In the genomic region with DNA sequence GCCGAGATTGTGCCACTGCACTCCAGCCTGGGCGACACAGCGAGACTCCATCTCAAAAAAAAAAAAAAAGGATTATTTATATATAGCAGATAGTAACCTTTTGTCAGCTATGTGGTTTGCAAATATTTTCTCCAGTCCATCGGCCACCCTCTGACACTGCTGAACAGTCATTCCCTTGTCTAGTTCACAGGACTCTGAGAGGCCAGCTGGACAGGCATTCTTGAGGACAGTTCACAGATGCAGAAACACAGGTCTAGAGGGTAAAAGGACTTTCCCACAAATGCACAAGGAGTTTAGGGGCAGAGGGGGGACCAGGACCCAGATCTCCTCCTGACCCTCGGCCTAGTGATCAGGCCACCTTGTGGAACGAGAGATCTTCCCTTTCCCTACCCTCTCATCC, we compare ENCODE assay signal across 19 cellular contexts. TPM values are rescaled to one million over a fixed set of nuclear protein-coding genes. Genes with fewer than 3 reads are reported as not detected.
DNase-seq lines count a peak whose midpoint lies in the region; ATAC-seq and TF ChIP-seq lines count a peak whose summit lies in the region.
"Had no signal": no experiment of that assay in that cellular context is flagged by ENCODE, and none has a peak within 500 bp of the region (broad histone marks: within the 10 kb centered on the region; RNA-seq: fewer than 3 reads in every experiment).

No MANE protein-coding gene starts in this region.

- no peak overlapping the region for H3K4me3 ChIP-seq in SK-N-SH (ENCODE audit: low read depth in 2 of 2, low read length in 1 of 2)
- H3K4me3 ChIP-seq: A549, BLaER1 had no signal

- H3K9me3 ChIP-seq in SK-N-SH: no peaks in the 10 kb centered on the region
- H3K9me3 ChIP-seq: A549, BLaER1 had no signal

- CTCF ChIA-PET in activated CD8-positive, alpha-beta memory T cell treated with anti-CD3 and anti-CD28 coated beads, Interleukin-2, amount 10 ng/mL, durations not matched to agents 7 days and 5 days (lab: Charles Lee): no interaction called here
- CTCF ChIA-PET in SK-N-SH (lab: Yijun Ruan, JAX): no interaction called here

- TF ChIP-seq CTCF in SK-N-SH (IDR thresholded peaks at IDR 0.05): no peak

- H4K20me1 ChIP-seq in SK-N-SH (ENCODE audit: insufficient read depth): no peaks in the 10 kb centered on the region
- H4K20me1 ChIP-seq: BLaER1 had no signal

- H3F3A ChIP-seq in SK-N-SH (replicated peaks; ENCODE audit: insufficient read depth): peaks cover 2% of the 10 kb centered on the region

- peaks cover 7% of the 10 kb centered on the region for H3K27me3 Mint-ChIP-seq in activated CD8-positive, alpha-beta memory T cell treated with anti-CD3 and anti-CD28 coated beads, Interleukin-2, amount 10 ng/mL, durations not matched to agents 7 days and 5 days

- no peaks in the 10 kb centered on the region for H3K9me2 ChIP-seq in SK-N-SH

- H2AFZ ChIP-seq in SK-N-SH (ENCODE audit: low read depth): no peak overlapping the region

- 84% methylated on average over 6 of the region's 6 CpGs for WGBS in SK-N-SH (ENCODE audit: low lambda C conversion rate)

- no peaks in the 10 kb centered on the region for H3K36me3 Mint-ChIP-seq in activated CD8-positive, alpha-beta memory T cell treated with anti-CD3 and anti-CD28 coated beads, Interleukin-2, amount 10 ng/mL, durations not matched to agents 7 days and 5 days
- H3K36me3 Mint-ChIP-seq: CD4-positive, alpha-beta memory T cell; IgD-negative memory B cell had no signal

- no peak for TF ChIP-seq EP300 in SK-N-SH (IDR thresholded peaks at IDR 0.05; ENCODE audit: borderline replicate concordance in 1 of 2, low read depth in 1 of 2, low read length in 1 of 2)

- TF ChIP-seq RAD21 in SK-N-SH (IDR thresholded peaks at IDR 0.05; ENCODE audit: low read length): no peak

- no peaks in the 10 kb centered on the region for H3K4me1 Mint-ChIP-seq in activated CD8-positive, alpha-beta memory T cell treated with anti-CD3 and anti-CD28 coated beads, Interleukin-2, amount 10 ng/mL, durations not matched to agents 7 days and 5 days
- H3K4me1 Mint-ChIP-seq: CD4-positive, alpha-beta memory T cell had no signal

- no peak overlapping the region for H3K27ac Mint-ChIP-seq in activated CD8-positive, alpha-beta memory T cell treated with anti-CD3 and anti-CD28 coated beads, Interleukin-2, amount 10 ng/mL, durations not matched to agents 7 days and 5 days
- H3K27ac Mint-ChIP-seq: CD4-positive, alpha-beta memory T cell; HFFc6 had no signal

- H3K27me3 ChIP-seq in SK-N-SH (ENCODE audit: insufficient read depth): no peaks in the 10 kb centered on the region
- H3K27me3 ChIP-seq: BLaER1 had no signal

- no peak for ATAC-seq in left lobe of liver
- no peak for ATAC-seq in activated CD8-positive, alpha-beta memory T cell treated with anti-CD3 and anti-CD28 coated beads, Interleukin-2, amount 10 ng/mL, durations not matched to agents 7 days and 5 days
- ATAC-seq: A549 had no signal

- POLR2A ChIA-PET in SK-N-SH (lab: Yijun Ruan, JAX): no interaction called here

- H3K9ac ChIP-seq in SK-N-SH: no peak overlapping the region
- H3K9ac ChIP-seq: BLaER1 had no signal

- H3K9me3 Mint-ChIP-seq in activated CD8-positive, alpha-beta memory T cell treated with anti-CD3 and anti-CD28 coated beads, Interleukin-2, amount 10 ng/mL, durations not matched to agents 7 days and 5 days (ENCODE audit: low read depth): no peaks in the 10 kb centered on the region
- H3K9me3 Mint-ChIP-seq: CD4-positive, alpha-beta memory T cell; HFFc6 had no signal

- no peak overlapping the region for H3K4me3 Mint-ChIP-seq in activated CD8-positive, alpha-beta memory T cell treated with anti-CD3 and anti-CD28 coated beads, Interleukin-2, amount 10 ng/mL, durations not matched to agents 7 days and 5 days
- H3K4me3 Mint-ChIP-seq: CD4-positive, alpha-beta memory T cell; HFFc6; IgD-negative memory B cell had no signal

- no peaks in the 10 kb centered on the region for H3K79me2 ChIP-seq in SK-N-SH (ENCODE audit: insufficient read depth)

- H3K27ac ChIP-seq in SK-N-SH (ENCODE audit: low read depth in 2 of 2, low read length in 1 of 2): no peak overlapping the region
- H3K27ac ChIP-seq: A549, BLaER1 had no signal

- DNase-seq in COLO829 (ENCODE audit: low spot score) (peak; percentile 17), M059J (ENCODE audit: low read depth) (peak; percentile 30), glomerular visceral epithelial cell (ENCODE audit: extremely low spot score) (peak; percentile 15), pons (ENCODE audit: low spot score) (peak; percentile 49), left lobe of liver (ENCODE audit: low spot score) (no peak), SK-N-SH (no peak), HuH-7 (ENCODE audit: low spot score) (no peak)
- DNase-seq in activated CD8-positive, alpha-beta memory T cell treated with anti-CD3 and anti-CD28 coated beads, Interleukin-2, amount 10 ng/mL, durations not matched to agents 7 days and 5 days: no peak
- DNase-seq: CD4-positive, alpha-beta memory T cell; DMS53; HFFc6; NCI-H1105 treated with DMSO at 0.1 percent for 48 hours; NCI-H1694; Right ventricle myocardium superior had no signal

- no peak overlapping the region for H3K4me2 ChIP-seq in SK-N-SH
- H3K4me2 ChIP-seq: A549, BLaER1 had no signal

- H3K36me3 ChIP-seq in SK-N-SH (replicated peaks in 1 of 2; ENCODE audit: control insufficient read depth in 1 of 2, insufficient read depth in 2 of 2, low read length in 1 of 2): no peaks in the 10 kb centered on the region
- H3K36me3 ChIP-seq: BLaER1 had no signal

- H3K4me1 ChIP-seq in SK-N-SH (ENCODE audit: control insufficient read depth in 1 of 2, insufficient read depth in 2 of 2, low read depth in 1 of 2, low read length in 1 of 2): no peaks in the 10 kb centered on the region; a peak in 1 of 4 replicates

TF ChIP-seq in SK-N-SH, 30 proteins besides CTCF, POLR2A, EP300 and RAD21:
- TF ChIP-seq SMC3 (IDR thresholded peaks at IDR 0.05; ENCODE audit: low read depth, low read length) (no peak), TEAD4 (IDR thresholded peaks at IDR 0.05; ENCODE audit: borderline replicate concordance, insufficient read depth) (no peak), MXI1 (IDR thresholded peaks at IDR 0.05; ENCODE audit: low read depth, low read length) (no peak), RCOR1 (IDR thresholded peaks at IDR 0.05; ENCODE audit: low read length) (no peak)

RNA-seq across cellular contexts. Expression of a gene that starts 7.5 kb away (rescaled TPM):
- 0.74 and 1.3 TPM in 2 replicates for total RNA-seq in M059J (2014; rRNA removed; shearing (Covaris generic))
- 0.65 TPM for total RNA-seq in left lobe of liver
- not detected for total RNA-seq in activated CD8-positive, alpha-beta memory T cell treated with anti-CD3 and anti-CD28 coated beads, Interleukin-2, amount 10 ng/mL, durations not matched to agents 7 days and 5 days
- polyA plus RNA-seq in SK-N-SH (2012; rRNA removed): 0.05 and 0.11 TPM in 2 replicates
- 0.09 and 0.24 TPM in 2 replicates for polyA plus RNA-seq in SK-N-SH (2012; cell fraction: cytosol; rRNA removed)
- polyA plus RNA-seq in SK-N-SH (2012; cell fraction: nucleus; rRNA removed): 0.02 and 0.06 TPM in 2 replicates
- total RNA-seq: CD4-positive, alpha-beta memory T cell; HT-29; OCI-LY7 had no signal
- polyA plus RNA-seq: CD4-positive, alpha-beta memory T cell had no signal

RNA-seq across cellular contexts. Expression of a gene that starts 29.9 kb away (rescaled TPM):
- 1.5 and 4.0 TPM in 2 replicates for total RNA-seq in M059J (2014; rRNA removed; shearing (Covaris generic))
- total RNA-seq in left lobe of liver: 7.2 TPM
- under 1 TPM; 0.05 to 0.09 TPM for total RNA-seq in activated CD8-positive, alpha-beta memory T cell treated with anti-CD3 and anti-CD28 coated beads, Interleukin-2, amount 10 ng/mL, durations not matched to agents 7 days and 5 days
- 1.5 TPM in 2 replicates for polyA plus RNA-seq in SK-N-SH (2012; rRNA removed)
- polyA plus RNA-seq in SK-N-SH (2012; cell fraction: cytosol; rRNA removed): 0.91 and 1.3 TPM in 2 replicates
- polyA plus RNA-seq in SK-N-SH (2012; cell fraction: nucleus; rRNA removed): 4.4 and 5.9 TPM in 2 replicates
- total RNA-seq: HT-29 had no signal

Comparison
In these comparisons a context has a peak if more than half of its experiments do, and no peak if none do; other contexts are left out.
1. DNase-seq: peak in COLO829 (single experiment), M059J (single experiment), glomerular visceral epithelial cell (single experiment) and pons (single experiment); none in left lobe of liver (single experiment), activated CD8-positive, alpha-beta memory T cell treated with anti-CD3 and anti-CD28 coated beads, Interleukin-2, amount 10 ng/mL, durations not matched to agents 7 days and 5 days (single experiment), SK-N-SH (single experiment) and HuH-7 (single experiment).